ENCODE assay signal across 8 cellular contexts in the genomic region with DNA sequence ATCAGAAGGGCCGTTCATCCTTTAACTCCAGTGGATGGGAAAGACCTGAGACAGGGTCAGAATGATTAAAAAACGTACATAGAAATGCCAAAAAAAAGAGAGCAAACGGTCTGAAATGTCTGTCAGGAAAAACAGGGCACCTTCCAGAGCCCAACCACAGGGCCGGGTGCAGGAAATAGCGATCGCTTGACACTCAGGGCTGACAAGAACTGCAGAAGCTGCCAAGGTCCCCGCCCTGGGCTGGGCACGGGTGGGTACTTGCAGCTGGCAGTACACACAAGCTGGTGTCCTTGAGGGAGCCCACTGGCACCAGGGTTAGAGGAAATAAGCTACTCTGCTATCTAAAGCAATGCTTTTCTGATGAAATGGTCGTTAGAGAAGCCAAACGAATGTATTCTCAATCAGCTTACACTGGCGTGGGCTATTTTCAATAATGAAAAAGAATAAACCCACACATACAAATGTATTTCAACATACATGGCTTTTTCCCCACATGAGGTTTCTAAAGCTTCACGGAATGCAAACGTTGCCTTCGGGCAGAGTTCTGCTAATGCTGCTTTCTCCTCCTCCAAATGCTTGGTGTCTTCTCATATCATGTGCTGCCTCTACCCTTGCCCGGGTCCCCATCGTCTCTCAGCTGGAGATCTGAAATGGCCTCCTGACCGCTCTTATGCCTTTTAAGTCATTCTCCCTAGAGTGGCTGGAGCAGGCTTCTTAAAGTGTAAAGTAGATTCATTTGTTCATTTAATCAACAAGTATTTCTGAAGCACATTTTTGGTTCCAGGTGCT. TPM values are rescaled to one million over a fixed set of nuclear protein-coding genes. Genes with fewer than 3 reads are reported as not detected.
DNase-seq lines count a peak whose midpoint lies in the region; ATAC-seq, FAIRE-seq and TF ChIP-seq lines count a peak whose summit lies in the region.

No MANE protein-coding gene starts in this region.

- H3K9me3 Mint-ChIP-seq in activated T-cell treated with anti-CD3 and anti-CD28 coated beads, Interleukin-2, amount 50 U/mL, for 24 hours, result no peaks in the 10 kb centered on the region

- peaks cover 8% of the 10 kb centered on the region for H3K27me3 Mint-ChIP-seq in activated T-cell treated with anti-CD3 and anti-CD28 coated beads, Interleukin-2, amount 50 U/mL, for 24 hours

- peaks cover 28% of the 10 kb centered on the region for H3K4me1 Mint-ChIP-seq in activated T-cell treated with anti-CD3 and anti-CD28 coated beads, Interleukin-2, amount 50 U/mL, for 24 hours (ENCODE audit: low read depth)

- intact Hi-C loops in breast epithelium (cut with DNase I; ENCODE audit: low total_unique reads) (no loop called here), tibial artery (cut with DNase I; ENCODE audit: low total_unique reads) (no loop called here)

- 15% methylated on average over 17 of the region's 17 CpGs for WGBS in lung, 2 donors

- H3K27ac Mint-ChIP-seq in activated T-cell treated with anti-CD3 and anti-CD28 coated beads, Interleukin-2, amount 50 U/mL, for 24 hours, result no peak overlapping the region

- H3K36me3 ChIP-seq in breast epithelium, result no peaks in the 10 kb centered on the region
- H3K36me3 ChIP-seq in lung (ENCODE audit: control insufficient read depth in 2 of 2, insufficient read depth in 2 of 2, low read length in 2 of 2), result no peaks in the 10 kb centered on the region
- no peaks in the 10 kb centered on the region for H3K36me3 ChIP-seq in tibial artery

- TF ChIP-seq CTCF in breast epithelium (IDR thresholded peaks at IDR 0.05), result no peak
- no peak for TF ChIP-seq CTCF in lung (IDR thresholded peaks at IDR 0.05; ENCODE audit: control extremely low read depth, extremely low read depth)
- no peak for TF ChIP-seq CTCF in tibial artery (IDR thresholded peaks at IDR 0.05)

- no peak for DNase-seq in activated T-cell treated with anti-CD3 and anti-CD28 coated beads, Interleukin-2, amount 50 U/mL, for 24 hours
- DNase-seq in activated T-cell treated with anti-CD3 and anti-CD28 coated beads for 4 hours (no peak), breast epithelium (ENCODE audit: low spot score in 2 of 2) (peak in 1 of 2 donors; percentile 43), lung (ENCODE audit: low spot score) (peak; percentile 78), tibial artery (peak; percentile 83 to 89), GM19239 (ENCODE audit: insufficient read length, low spot score) (no peak), GM19240 (ENCODE audit: insufficient read length, low spot score) (no peak), NK-92 (lab: John Stamatoyannopoulos, UW; ENCODE audit: unreplicated experiment) (no peak)

- H3K36me3 Mint-ChIP-seq in activated T-cell treated with anti-CD3 and anti-CD28 coated beads, Interleukin-2, amount 50 U/mL, for 24 hours (ENCODE audit: low read depth), result no peaks in the 10 kb centered on the region

- peak overlapping the region; percentile 19 for H3K4me3 Mint-ChIP-seq in activated T-cell treated with anti-CD3 and anti-CD28 coated beads, Interleukin-2, amount 50 U/mL, for 24 hours

- H3K27me3 ChIP-seq in breast epithelium (no peaks in the 10 kb centered on the region), lung (ENCODE audit: control insufficient read depth, insufficient read depth) (no peaks in the 10 kb centered on the region), tibial artery (no peaks in the 10 kb centered on the region)

- no peak for FAIRE-seq in GM19239 (lab: Jason Lieb, UNC)

- ATAC-seq in lung (ENCODE audit: insufficient read depth, low FRiP score), result peak; percentile 79

- peak overlapping the region in 2 of 3 donors; percentile 37 to 39 for H3K4me3 ChIP-seq in breast epithelium
- no peak overlapping the region for H3K4me3 ChIP-seq in lung
- peak overlapping the region; percentile 7 to 32 for H3K4me3 ChIP-seq in tibial artery

- H3K27ac ChIP-seq in breast epithelium (peak overlapping the region; percentile 29 to 48), lung (ENCODE audit: low read depth in 1 of 2, low read length in 1 of 2) (peak overlapping the region; percentile 22 to 85), tibial artery (peak overlapping the region; percentile 32 to 53)

- H3K4me1 ChIP-seq in breast epithelium, result no peaks in the 10 kb centered on the region
- H3K4me1 ChIP-seq in lung (ENCODE audit: control insufficient read depth in 2 of 2, insufficient read depth in 2 of 2, low read length in 2 of 2), result peaks cover 4 to 16% of the 10 kb centered on the region in 2 donors
- peaks cover 0 to 36% (median 5%) of the 10 kb centered on the region in 4 donors for H3K4me1 ChIP-seq in tibial artery

- H3K9me3 ChIP-seq in breast epithelium (no peaks in the 10 kb centered on the region), lung (ENCODE audit: control insufficient read depth in 2 of 2, insufficient read depth in 1 of 2, low read length in 1 of 2) (no peaks in the 10 kb centered on the region), tibial artery (no peaks in the 10 kb centered on the region)

- TF ChIP-seq POLR2A in breast epithelium (IDR thresholded peaks at IDR 0.05), result no peak

RNA-seq across cellular contexts. Expression of a gene that starts 15.5 kb away (rescaled TPM):
- 10 to 100 TPM; 31.1 to 49.5 (median 35.0) TPM for total RNA-seq in breast epithelium
- total RNA-seq in lung, result 10 to 100 TPM; 59.4 to 96.4 TPM
- 10 to 100 TPM; 16.6 to 18.5 TPM for polyA plus RNA-seq in lung

Comparison
In these comparisons a context has a peak if more than half of its experiments do, and no peak if none do; other contexts are left out.
1. DNase-seq: peak in lung (single experiment) and tibial artery (2 of 2); none in activated T-cell treated with anti-CD3 and anti-CD28 coated beads, Interleukin-2, amount 50 U/mL, for 24 hours (single experiment), activated T-cell treated with anti-CD3 and anti-CD28 coated beads for 4 hours (single experiment), GM19239 (single experiment), GM19240 (single experiment) and NK-92 (single experiment).
2. Peak in every context shown above with its lines, with median percentiles within 50 percentile points of each other: H3K27ac ChIP-seq.